21 cellular contexts compared by ENCODE assay signal in the genomic region with DNA sequence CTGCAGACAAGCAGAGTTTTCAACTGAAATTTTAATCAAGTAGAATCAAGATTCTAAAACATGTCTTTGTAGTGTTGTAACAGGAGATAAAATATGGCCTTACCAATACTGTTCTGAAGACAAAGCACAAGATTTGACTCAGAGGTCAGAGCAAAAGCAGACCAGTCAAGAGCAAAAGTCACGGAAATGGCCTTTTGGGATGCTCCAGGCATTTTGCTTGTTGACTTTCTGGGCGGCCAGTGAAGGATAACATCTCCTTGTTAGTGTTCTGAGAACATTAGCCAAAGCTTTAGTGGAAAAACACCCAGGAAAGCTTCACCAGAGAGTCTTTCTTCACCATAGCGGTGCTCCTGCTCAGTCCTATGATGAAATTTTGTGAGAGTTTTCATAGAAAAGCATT.
"Had no signal": no experiment of that assay in that cellular context is flagged by ENCODE, and none has a peak within 500 bp of the region (broad histone marks: within the 10 kb centered on the region; RNA-seq: fewer than 3 reads in every experiment).

No MANE protein-coding gene starts in this region.

- FAIRE-seq: astrocyte, kidney had no signal

- H3K4me3 Mint-ChIP-seq: activated naive CD8-positive, alpha-beta T cell; naive thymus-derived CD4-positive, alpha-beta T cell; neural crest cell; stimulated activated naive B cell treated with anti-CD40 and anti-IgM and Interleukin-4, amounts not matched to agents 10 μg/mL and 1 μg/mL and 100 μg/mL, for 72 hours had no signal

- H3K27ac Mint-ChIP-seq: activated naive CD8-positive, alpha-beta T cell; naive thymus-derived CD4-positive, alpha-beta T cell; stimulated activated naive B cell treated with anti-CD40 and anti-IgM and Interleukin-4, amounts not matched to agents 10 μg/mL and 1 μg/mL and 100 μg/mL, for 72 hours had no signal

- H3K9me3 Mint-ChIP-seq: stimulated activated naive B cell treated with anti-CD40 and anti-IgM and Interleukin-4, amounts not matched to agents 10 μg/mL and 1 μg/mL and 100 μg/mL, for 72 hours had no signal

- H3K9me3 ChIP-seq: testis, uterus had no signal

- H3K27ac ChIP-seq: foreskin keratinocyte, testis, uterus had no signal

- H3K27me3 ChIP-seq: foreskin keratinocyte, testis, uterus had no signal

- H3K4me3 ChIP-seq: lung, testis, uterus had no signal

- H3K4me1 Mint-ChIP-seq: naive thymus-derived CD4-positive, alpha-beta T cell; stimulated activated naive B cell treated with anti-CD40 and anti-IgM and Interleukin-4, amounts not matched to agents 10 μg/mL and 1 μg/mL and 100 μg/mL, for 72 hours had no signal

- H3K4me1 ChIP-seq: foreskin keratinocyte, testis, uterus had no signal

- DNase-seq: activated CD4-positive, alpha-beta T cell treated with anti-CD3 and anti-CD28 coated beads for 1 hour; activated T-cell treated with anti-CD3 and anti-CD28 coated beads, Interleukin-2, amount 50 U/mL, for 1 hour; central memory CD4-positive, alpha-beta T cell; dermis blood vessel endothelial cell; effector CD8-positive, alpha-beta T cell; erythroblast; foreskin keratinocyte; kidney; naive thymus-derived CD4-positive, alpha-beta T cell; retina; stimulated activated CD4-positive, alpha-beta T cell treated with anti-CD3 and anti-CD28 coated beads, Interleukin-2, amount 100 ng/mL, for 48 hours; stimulated activated CD8-positive, alpha-beta memory T cell treated with anti-CD3 and anti-CD28 coated beads, Interleukin-4, amount 100 ng/mL, for 48 hours; stimulated activated naive B cell treated with anti-CD40 and anti-IgM and Interleukin-4, amounts not matched to agents 10 μg/mL and 1 μg/mL and 100 μg/mL, for 72 hours; testis; trophoblast cell; uterus had no signal

- ATAC-seq: foreskin keratinocyte; left lobe of liver; naive thymus-derived CD4-positive, alpha-beta T cell; stimulated activated naive B cell treated with anti-CD40 and anti-IgM and Interleukin-4, amounts not matched to agents 10 μg/mL and 1 μg/mL and 100 μg/mL, for 72 hours had no signal

- H3K36me3 Mint-ChIP-seq: activated naive CD8-positive, alpha-beta T cell; naive thymus-derived CD4-positive, alpha-beta T cell; stimulated activated naive B cell treated with anti-CD40 and anti-IgM and Interleukin-4, amounts not matched to agents 10 μg/mL and 1 μg/mL and 100 μg/mL, for 72 hours had no signal

- H3K36me3 ChIP-seq: uterus had no signal
